ENCODE assay signal across 1 cellular context in the genomic region with DNA sequence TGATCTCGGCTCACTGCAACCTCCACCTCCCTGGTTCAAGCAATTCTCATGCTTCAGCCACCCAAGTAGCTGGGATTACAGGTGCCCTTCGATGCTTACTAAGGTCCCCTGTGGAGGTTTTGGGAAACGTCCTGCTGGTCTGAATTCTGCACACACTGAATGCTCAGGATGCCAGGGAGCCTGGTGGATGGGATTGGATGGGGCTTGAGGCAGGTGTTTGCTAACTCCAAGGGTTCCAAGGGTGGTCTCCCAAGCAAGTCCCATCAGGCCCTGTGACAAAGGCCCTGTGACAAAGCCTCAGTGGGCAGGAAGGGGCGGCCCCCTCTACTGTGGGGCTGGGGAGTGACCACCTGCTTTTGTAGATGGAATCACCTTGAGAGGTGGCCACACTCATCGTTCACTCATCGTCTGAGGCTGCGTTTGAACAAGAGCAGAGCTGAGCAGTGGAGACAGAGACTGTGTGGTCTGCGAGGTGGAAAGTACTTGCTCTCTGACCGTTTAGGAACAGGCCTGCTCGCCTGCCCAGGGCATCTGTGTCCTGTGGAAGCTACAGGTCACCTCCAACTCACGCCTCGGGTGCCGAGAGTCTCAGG.
TF ChIP-seq lines count a peak whose summit lies in the region.

No MANE protein-coding gene starts in this region.

TF ChIP-seq in IMR-90, 13 proteins besides CTCF, POLR2A, EP300 and RAD21:
- TF ChIP-seq FOS (IDR thresholded peaks at IDR 0.05; ENCODE audit: low read depth, low read length): no peak
- TF ChIP-seq MAZ (IDR thresholded peaks at IDR 0.05; ENCODE audit: borderline replicate concordance, low read depth, low read length): no peak
- TF ChIP-seq RFX5 (IDR thresholded peaks at IDR 0.05; ENCODE audit: low read depth, low read length): no peak
- TF ChIP-seq, protein P1, sequence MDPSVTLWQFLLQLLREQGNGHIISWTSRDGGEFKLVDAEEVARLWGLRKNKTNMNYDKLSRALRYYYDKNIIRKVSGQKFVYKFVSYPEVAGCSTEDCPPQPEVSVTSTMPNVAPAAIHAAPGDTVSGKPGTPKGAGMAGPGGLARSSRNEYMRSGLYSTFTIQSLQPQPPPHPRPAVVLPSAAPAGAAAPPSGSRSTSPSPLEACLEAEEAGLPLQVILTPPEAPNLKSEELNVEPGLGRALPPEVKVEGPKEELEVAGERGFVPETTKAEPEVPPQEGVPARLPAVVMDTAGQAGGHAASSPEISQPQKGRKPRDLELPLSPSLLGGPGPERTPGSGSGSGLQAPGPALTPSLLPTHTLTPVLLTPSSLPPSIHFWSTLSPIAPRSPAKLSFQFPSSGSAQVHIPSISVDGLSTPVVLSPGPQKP (IDR thresholded peaks at IDR 0.05; ENCODE audit: borderline replicate concordance, low read depth, low read length): no peak
- no peak for TF ChIP-seq MAFK (IDR thresholded peaks at IDR 0.05; ENCODE audit: low read depth, low read length)
- no peak for TF ChIP-seq MXI1 (IDR thresholded peaks at IDR 0.05; ENCODE audit: borderline replicate concordance, low read depth, low read length)
- no peak for TF ChIP-seq NFE2L2 (IDR thresholded peaks at IDR 0.05; ENCODE audit: low read depth, low read length)
- TF ChIP-seq, protein P2, sequence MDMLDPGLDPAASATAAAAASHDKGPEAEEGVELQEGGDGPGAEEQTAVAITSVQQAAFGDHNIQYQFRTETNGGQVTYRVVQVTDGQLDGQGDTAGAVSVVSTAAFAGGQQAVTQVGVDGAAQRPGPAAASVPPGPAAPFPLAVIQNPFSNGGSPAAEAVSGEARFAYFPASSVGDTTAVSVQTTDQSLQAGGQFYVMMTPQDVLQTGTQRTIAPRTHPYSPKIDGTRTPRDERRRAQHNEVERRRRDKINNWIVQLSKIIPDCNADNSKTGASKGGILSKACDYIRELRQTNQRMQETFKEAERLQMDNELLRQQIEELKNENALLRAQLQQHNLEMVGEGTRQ (IDR thresholded peaks at IDR 0.05; ENCODE audit: low read depth, low read length): no peak
- no peak for TF ChIP-seq CEBPB (IDR thresholded peaks at IDR 0.05; ENCODE audit: low read depth, low read length)
- no peak for TF ChIP-seq RCOR1 (IDR thresholded peaks at IDR 0.05; ENCODE audit: insufficient replicate concordance, low read length)
- no peak for TF ChIP-seq SMC3 (IDR thresholded peaks at IDR 0.05; ENCODE audit: low read depth, low read length)
- no peak for TF ChIP-seq CHD1 (IDR thresholded peaks at IDR 0.05; ENCODE audit: low read depth, low read length)
- TF ChIP-seq BHLHE40 (IDR thresholded peaks at IDR 0.05; ENCODE audit: low read depth, low read length): no peak
